In genomic region chr2:178476477-178476876, GRCh38 we compare ENCODE assay signal across 29 cellular contexts. TPM values are rescaled to one million over a fixed set of nuclear protein-coding genes. Genes with fewer than 3 reads are reported as not detected.
DNase-seq lines count a peak whose midpoint lies in the region; ATAC-seq, FAIRE-seq and TF ChIP-seq lines count a peak whose summit lies in the region.
"Had no signal": no experiment of that assay in that cellular context is flagged by ENCODE, and none has a peak within 500 bp of the region (broad histone marks: within the 10 kb centered on the region; RNA-seq: fewer than 3 reads in every experiment).

No MANE protein-coding gene starts in this region.

- no peak overlapping the region for H3K27ac ChIP-seq in OCI-LY7 (ENCODE audit: low read depth, low read length, poor library complexity, severe bottlenecking)
- no peak overlapping the region for H3K27ac ChIP-seq in kidney (ENCODE audit: low read depth in 2 of 2, low read length in 2 of 2)
- H3K27ac ChIP-seq: ascending aorta, RWPE1, SJSA1, upper lobe of left lung had no signal

- intact Hi-C loops in activated CD8-positive, alpha-beta T cell treated with anti-CD3 and anti-CD28 coated beads for 36 hours (cut with micrococcal nuclease): no loop called here
- intact Hi-C loops in OCI-LY7 (cut with micrococcal nuclease; ENCODE audit: unreplicated experiment): no loop called here
- intact Hi-C loops in kidney (cut with DNase I): no loop called here

- no TSS peak for BruUV-seq in OCI-LY7 (replicated peaks; lab: Mats Ljungman, UMichigan)

- H3K4me3 ChIP-seq in OCI-LY7 (ENCODE audit: low read depth, low read length, poor library complexity, severe bottlenecking) (no peak overlapping the region), kidney (ENCODE audit: low read length in 2 of 2) (no peak overlapping the region)
- H3K4me3 ChIP-seq: SJSA1, upper lobe of left lung had no signal

- no peaks in the 10 kb centered on the region for H3K9me3 Mint-ChIP-seq in activated CD8-positive, alpha-beta T cell treated with anti-CD3 and anti-CD28 coated beads for 36 hours
- no peaks in the 10 kb centered on the region for H3K9me3 Mint-ChIP-seq in activated CD8-positive, alpha-beta T cell treated with anti-CD3 and anti-CD28 coated beads, Interleukin-2, amount 10 ng/mL, durations not matched to agents 7 days and 5 days (ENCODE audit: insufficient read depth)
- H3K9me3 Mint-ChIP-seq in naive B cell: no peaks in the 10 kb centered on the region
- H3K9me3 Mint-ChIP-seq: activated B cell treated with CpG ODN at 0.5 μM for 24 hours; activated CD4-positive, alpha-beta T cell treated with anti-CD3 and anti-CD28 coated beads, Interleukin-2, amount 10 ng/mL, durations not matched to agents 7 days and 5 days; activated T-cell treated with anti-CD3 and anti-CD28 coated beads, Interleukin-2, amount 50 U/mL, for 4 hours; CD8-positive, alpha-beta T cell; IgD-negative memory B cell; stimulated activated naive B cell treated with anti-CD40 and anti-IgM and Interleukin-4, amounts not matched to agents 10 μg/mL and 1 μg/mL and 100 μg/mL, for 72 hours had no signal

- DNase-seq in activated CD8-positive, alpha-beta T cell treated with anti-CD3 and anti-CD28 coated beads for 36 hours: no peak
- no peak for DNase-seq in activated CD8-positive, alpha-beta T cell treated with anti-CD3 and anti-CD28 coated beads, Interleukin-2, amount 10 ng/mL, durations not matched to agents 7 days and 5 days
- no peak for DNase-seq in OCI-LY7 (ENCODE audit: low spot score)
- no peak for DNase-seq in naive B cell
- no peak for DNase-seq in GM19240 (ENCODE audit: insufficient read length, low spot score)
- no peak for DNase-seq in NCI-H146 treated with DMSO at 0.1 percent for 48 hours (lab: John Stamatoyannopoulos, UW; ENCODE audit: unreplicated experiment)
- DNase-seq in kidney: no peak
- DNase-seq in germinal center (ENCODE audit: low spot score): no peak
- DNase-seq: activated B cell treated with CpG ODN at 0.5 μM for 24 hours; activated CD4-positive, alpha-beta T cell treated with anti-CD3 and anti-CD28 coated beads, Interleukin-2, amount 10 ng/mL, durations not matched to agents 7 days and 5 days; activated gamma-delta T cell treated with Interleukin-2 at 50 U/mL for 16 hours; activated T-cell treated with anti-CD3 and anti-CD28 coated beads, Interleukin-2, amount 50 U/mL, for 4 hours; AML-193; CD8-positive, alpha-beta T cell; central memory CD4-positive, alpha-beta T cell; cortex of kidney; erythroblast; NCI-H1048; NCI-H1694 treated with DMSO at 0.1 percent for 48 hours; NCI-H446 treated with DMSO at 0.1 percent for 48 hours; stimulated activated naive B cell treated with anti-CD40 and anti-IgM and Interleukin-4, amounts not matched to agents 10 μg/mL and 1 μg/mL and 100 μg/mL, for 72 hours; T-helper 1 cell; upper lobe of left lung had no signal

- peak overlapping the region; percentile 21 for H3K4me3 Mint-ChIP-seq in activated CD8-positive, alpha-beta T cell treated with anti-CD3 and anti-CD28 coated beads for 36 hours
- no peak overlapping the region for H3K4me3 Mint-ChIP-seq in activated CD8-positive, alpha-beta T cell treated with anti-CD3 and anti-CD28 coated beads, Interleukin-2, amount 10 ng/mL, durations not matched to agents 7 days and 5 days
- H3K4me3 Mint-ChIP-seq in naive B cell: peak overlapping the region in 1 of 8 donors; percentile 98
- H3K4me3 Mint-ChIP-seq: CD8-positive, alpha-beta T cell; stimulated activated naive B cell treated with anti-CD40 and anti-IgM and Interleukin-4, amounts not matched to agents 10 μg/mL and 1 μg/mL and 100 μg/mL, for 72 hours had no signal

- H3K27me3 Mint-ChIP-seq in activated CD8-positive, alpha-beta T cell treated with anti-CD3 and anti-CD28 coated beads for 36 hours: no peaks in the 10 kb centered on the region
- no peaks in the 10 kb centered on the region for H3K27me3 Mint-ChIP-seq in activated CD8-positive, alpha-beta T cell treated with anti-CD3 and anti-CD28 coated beads, Interleukin-2, amount 10 ng/mL, durations not matched to agents 7 days and 5 days (ENCODE audit: low read depth)
- H3K27me3 Mint-ChIP-seq in naive B cell: no peaks in the 10 kb centered on the region
- H3K27me3 Mint-ChIP-seq: activated B cell treated with CpG ODN at 0.5 μM for 24 hours; activated CD4-positive, alpha-beta T cell treated with anti-CD3 and anti-CD28 coated beads, Interleukin-2, amount 10 ng/mL, durations not matched to agents 7 days and 5 days; IgD-negative memory B cell; stimulated activated naive B cell treated with anti-CD40 and anti-IgM and Interleukin-4, amounts not matched to agents 10 μg/mL and 1 μg/mL and 100 μg/mL, for 72 hours had no signal

- TF ChIP-seq CTCF in activated CD8-positive, alpha-beta T cell treated with anti-CD3 and anti-CD28 coated beads for 36 hours (IDR thresholded peaks at IDR 0.05): no peak
- TF ChIP-seq CTCF in OCI-LY7 (conservative IDR thresholded peaks at IDR 0.05; ENCODE audit: low read length) (no peak), kidney (IDR thresholded peaks at IDR 0.05; ENCODE audit: borderline replicate concordance, extremely low read depth, insufficient read depth) (no peak)

- H3K9ac ChIP-seq in kidney (ENCODE audit: low read length in 2 of 2): no peak overlapping the region

- peak overlapping the region; percentile 23; the same call in 1 of the 2 replicates for H3K4me2 ChIP-seq in OCI-LY7 (ENCODE audit: low read length)

- peaks cover 2% of the 10 kb centered on the region for H3K36me3 Mint-ChIP-seq in activated CD8-positive, alpha-beta T cell treated with anti-CD3 and anti-CD28 coated beads for 36 hours (ENCODE audit: low read depth)
- H3K36me3 Mint-ChIP-seq in activated CD8-positive, alpha-beta T cell treated with anti-CD3 and anti-CD28 coated beads, Interleukin-2, amount 10 ng/mL, durations not matched to agents 7 days and 5 days (ENCODE audit: low read depth): peaks cover 4% of the 10 kb centered on the region
- no peaks in the 10 kb centered on the region for H3K36me3 Mint-ChIP-seq in naive B cell
- H3K36me3 Mint-ChIP-seq: stimulated activated naive B cell treated with anti-CD40 and anti-IgM and Interleukin-4, amounts not matched to agents 10 μg/mL and 1 μg/mL and 100 μg/mL, for 72 hours had no signal

- H3K27ac Mint-ChIP-seq in activated CD8-positive, alpha-beta T cell treated with anti-CD3 and anti-CD28 coated beads for 36 hours: no peak overlapping the region
- no peak overlapping the region for H3K27ac Mint-ChIP-seq in activated CD8-positive, alpha-beta T cell treated with anti-CD3 and anti-CD28 coated beads, Interleukin-2, amount 10 ng/mL, durations not matched to agents 7 days and 5 days
- H3K27ac Mint-ChIP-seq in naive B cell: peak overlapping the region in 4 of 6 donors; percentile 28 to 49 (median 36)
- H3K27ac Mint-ChIP-seq: activated B cell treated with CpG ODN at 0.5 μM for 24 hours; activated CD4-positive, alpha-beta T cell treated with anti-CD3 and anti-CD28 coated beads, Interleukin-2, amount 10 ng/mL, durations not matched to agents 7 days and 5 days; CD8-positive, alpha-beta T cell; stimulated activated naive B cell treated with anti-CD40 and anti-IgM and Interleukin-4, amounts not matched to agents 10 μg/mL and 1 μg/mL and 100 μg/mL, for 72 hours had no signal

- peaks cover 24% of the 10 kb centered on the region for H3K79me2 ChIP-seq in OCI-LY7 (ENCODE audit: insufficient read depth, low read depth, low read length)

- ATAC-seq in activated CD8-positive, alpha-beta T cell treated with anti-CD3 and anti-CD28 coated beads for 36 hours: no peak
- ATAC-seq in activated CD8-positive, alpha-beta T cell treated with anti-CD3 and anti-CD28 coated beads, Interleukin-2, amount 10 ng/mL, durations not matched to agents 7 days and 5 days: no peak
- no peak for ATAC-seq in naive B cell (ENCODE audit: low read depth in 2 of 2)
- ATAC-seq: activated T-cell treated with anti-CD3 and anti-CD28 coated beads, Interleukin-2, amount 50 U/mL, for 4 hours; CD8-positive, alpha-beta T cell; stimulated activated naive B cell treated with anti-CD40 and anti-IgM and Interleukin-4, amounts not matched to agents 10 μg/mL and 1 μg/mL and 100 μg/mL, for 72 hours had no signal

- CTCF ChIA-PET in activated CD8-positive, alpha-beta T cell treated with anti-CD3 and anti-CD28 coated beads for 36 hours (lab: Charles Lee): interaction anchor here (1.9 kb wide), 1 partner anchor 62 kb away, joined by 5 read pairs; no protein-coding TSS in a partner anchor
- CTCF ChIA-PET in activated CD8-positive, alpha-beta T cell treated with anti-CD3 and anti-CD28 coated beads, Interleukin-2, amount 10 ng/mL, durations not matched to agents 7 days and 5 days (lab: Charles Lee): no interaction called here
- CTCF ChIA-PET in OCI-LY7 (lab: Charles Lee; ENCODE audit: unreplicated experiment): no interaction called here

- H2AFZ ChIP-seq in OCI-LY7 (ENCODE audit: low read length): no peak overlapping the region

- no peak for FAIRE-seq in kidney (lab: Jason Lieb, UNC)
- FAIRE-seq: A204.1, GM12891 had no signal

- peaks cover 20% of the 10 kb centered on the region for H3K4me1 Mint-ChIP-seq in activated CD8-positive, alpha-beta T cell treated with anti-CD3 and anti-CD28 coated beads for 36 hours (ENCODE audit: low read depth)
- H3K4me1 Mint-ChIP-seq in activated CD8-positive, alpha-beta T cell treated with anti-CD3 and anti-CD28 coated beads, Interleukin-2, amount 10 ng/mL, durations not matched to agents 7 days and 5 days (ENCODE audit: low read depth): peaks cover 27% of the 10 kb centered on the region
- peaks cover 13 to 31% (median 23%) of the 10 kb centered on the region in 3 donors for H3K4me1 Mint-ChIP-seq in naive B cell

- H3K9me2 ChIP-seq in OCI-LY7 (ENCODE audit: insufficient read depth, low read length): no peaks in the 10 kb centered on the region

- H3K4me1 ChIP-seq in OCI-LY7 (ENCODE audit: insufficient read depth, low read length, poor library complexity, severe bottlenecking) (peaks cover 24% of the 10 kb centered on the region), kidney (ENCODE audit: control insufficient read depth in 1 of 2, insufficient read depth in 1 of 2, low read depth in 1 of 2, low read length in 2 of 2) (peaks cover 4 to 10% of the 10 kb centered on the region in 2 donors)

- H4K20me1 ChIP-seq in OCI-LY7 (ENCODE audit: insufficient read depth, low read length): peaks cover 3% of the 10 kb centered on the region; the same call in 1 of the 2 replicates

- H3K9me3 ChIP-seq in OCI-LY7 (ENCODE audit: low read length) (no peaks in the 10 kb centered on the region), kidney (ENCODE audit: control insufficient read depth in 1 of 2, low read length in 2 of 2) (no peaks in the 10 kb centered on the region)
- H3K9me3 ChIP-seq: ascending aorta, SJSA1, upper lobe of left lung had no signal

- H3K36me3 ChIP-seq in OCI-LY7 (ENCODE audit: insufficient read depth, low read length): no peaks in the 10 kb centered on the region
- H3K36me3 ChIP-seq in kidney (ENCODE audit: control insufficient read depth in 1 of 2, insufficient read depth in 2 of 2, low read length in 2 of 2): no peaks in the 10 kb centered on the region
- H3K36me3 ChIP-seq: ascending aorta, SJSA1, upper lobe of left lung had no signal

- POLR2A ChIA-PET in activated CD8-positive, alpha-beta T cell treated with anti-CD3 and anti-CD28 coated beads for 36 hours (lab: Charles Lee): interaction anchor here (1.6 kb wide), 1 partner anchor 25 kb away, joined by 3 read pairs; the partner anchor contains the start of genes PJVK and PRKRA
- POLR2A ChIA-PET in activated CD8-positive, alpha-beta T cell treated with anti-CD3 and anti-CD28 coated beads, Interleukin-2, amount 10 ng/mL, durations not matched to agents 7 days and 5 days (lab: Charles Lee): no interaction called here
- POLR2A ChIA-PET in OCI-LY7 (lab: Charles Lee): no interaction called here

RNA-seq across cellular contexts. Expression of gene FKBP7, which starts 1.9 kb away (rescaled TPM):
- 1 to 10 TPM; 2.1 to 3.0 TPM for total RNA-seq in activated CD8-positive, alpha-beta T cell treated with anti-CD3 and anti-CD28 coated beads for 36 hours
- 1 to 10 TPM; 2.6 to 3.6 TPM for total RNA-seq in activated CD8-positive, alpha-beta T cell treated with anti-CD3 and anti-CD28 coated beads, Interleukin-2, amount 10 ng/mL, durations not matched to agents 7 days and 5 days
- total RNA-seq in OCI-LY7 (2014; rRNA removed; shearing (Covaris generic)): 8.5 and 10.7 TPM in 2 replicates
- total RNA-seq in OCI-LY7 (2022) (8.3 TPM in 2 replicates), kidney (8.2 TPM)
- polyA plus RNA-seq in naive B cell (ENCODE audit: low read depth in 6 of 6) (1 to 10 TPM; 2.4 to 9.9 (median 4.7) TPM), kidney (ENCODE audit: insufficient read depth, low read depth, low replicate concordance) (10.8 TPM)

RNA-seq across cellular contexts. Expression of gene PLEKHA3, which starts 3.8 kb away (rescaled TPM):
- total RNA-seq in activated CD8-positive, alpha-beta T cell treated with anti-CD3 and anti-CD28 coated beads for 36 hours: 10 to 100 TPM; 21.0 to 22.2 TPM
- 10 to 100 TPM; 22.3 to 23.1 TPM for total RNA-seq in activated CD8-positive, alpha-beta T cell treated with anti-CD3 and anti-CD28 coated beads, Interleukin-2, amount 10 ng/mL, durations not matched to agents 7 days and 5 days
- total RNA-seq in OCI-LY7 (2014; rRNA removed; shearing (Covaris generic)): 3.6 and 6.9 TPM in 2 replicates
- 19.2 and 19.5 TPM in 2 replicates for total RNA-seq in OCI-LY7 (2022)
- 10 to 100 TPM; 20.9 to 23.8 (median 22.3) TPM for polyA plus RNA-seq in naive B cell (ENCODE audit: low read depth in 6 of 6)
- total RNA-seq in kidney: 34.2 TPM
- polyA plus RNA-seq in kidney (ENCODE audit: insufficient read depth, low read depth, low replicate concordance): 9.4 TPM

RNA-seq across cellular contexts. Expression of gene PJVK, which starts 25.3 kb away (rescaled TPM):
- total RNA-seq in activated CD8-positive, alpha-beta T cell treated with anti-CD3 and anti-CD28 coated beads for 36 hours: 1 to 10 TPM; 3.2 to 4.6 TPM
- under 1 TPM; 0.50 to 0.99 TPM for total RNA-seq in activated CD8-positive, alpha-beta T cell treated with anti-CD3 and anti-CD28 coated beads, Interleukin-2, amount 10 ng/mL, durations not matched to agents 7 days and 5 days
- 2.2 and 4.0 TPM in 2 replicates for total RNA-seq in OCI-LY7 (2014; rRNA removed; shearing (Covaris generic))
- 6.9 and 9.2 TPM in 2 replicates for total RNA-seq in OCI-LY7 (2022)
- under 1 TPM in 4 of 6 donors, not detected in 2; 0.24 to 0.68 (median 0.46) TPM for polyA plus RNA-seq in naive B cell (ENCODE audit: low read depth in 6 of 6)
- 4.3 TPM for total RNA-seq in kidney
- polyA plus RNA-seq in kidney (ENCODE audit: insufficient read depth, low read depth, low replicate concordance): 6.2 TPM
- total RNA-seq: ascending aorta had no signal

RNA-seq across cellular contexts. Expression of gene PRKRA, which starts 25.5 kb away (rescaled TPM):
- total RNA-seq in activated CD8-positive, alpha-beta T cell treated with anti-CD3 and anti-CD28 coated beads for 36 hours: 10 to 100 TPM; 74.8 to 78.0 TPM
- total RNA-seq in activated CD8-positive, alpha-beta T cell treated with anti-CD3 and anti-CD28 coated beads, Interleukin-2, amount 10 ng/mL, durations not matched to agents 7 days and 5 days: 10 to 100 TPM; 41.2 to 41.8 TPM
- total RNA-seq in OCI-LY7 (2014; rRNA removed; shearing (Covaris generic)): 68.7 and 79.5 TPM in 2 replicates
- 74.1 and 76.4 TPM in 2 replicates for total RNA-seq in OCI-LY7 (2022)
- 100 to 1,000 TPM in 1 of 6 donors, 10 to 100 TPM in 5; 59.8 to 107 (median 75.9) TPM for polyA plus RNA-seq in naive B cell (ENCODE audit: low read depth in 6 of 6)
- 43.0 TPM for total RNA-seq in kidney
- polyA plus RNA-seq in kidney (ENCODE audit: insufficient read depth, low read depth, low replicate concordance): 42.6 TPM

Comparison
In these comparisons a context has a peak if more than half of its experiments do, and no peak if none do; other contexts are left out.
1. H3K27ac Mint-ChIP-seq: peak in naive B cell (4 of 6); none in activated CD8-positive, alpha-beta T cell treated with anti-CD3 and anti-CD28 coated beads for 36 hours (single experiment) and activated CD8-positive, alpha-beta T cell treated with anti-CD3 and anti-CD28 coated beads, Interleukin-2, amount 10 ng/mL, durations not matched to agents 7 days and 5 days (single experiment).